9 cellular contexts compared by ENCODE assay signal in genomic region chr14:103530390-103530789, GRCh38. TPM values are rescaled to one million over a fixed set of nuclear protein-coding genes. Genes with fewer than 3 reads are reported as not detected.
A peak's percentile ranks its signal among the peaks of the same experiment; 100 is the strongest.
DNase-seq lines count a peak whose midpoint lies in the region; ATAC-seq, FAIRE-seq and TF ChIP-seq lines count a peak whose summit lies in the region.
"Had no signal": no experiment of that assay in that cellular context is flagged by ENCODE, and none has a peak within 500 bp of the region (broad histone marks: within the 10 kb centered on the region; RNA-seq: fewer than 3 reads in every experiment).

No MANE protein-coding gene starts in this region.

- H3K4me3 Mint-ChIP-seq in CD4-positive, CD25-positive, alpha-beta regulatory T cell, result peak overlapping the region; percentile 73 to 95 (median 91)
- peak overlapping the region; percentile 80 to 95 (median 88) for H3K4me3 Mint-ChIP-seq in IgD-negative memory B cell
- H3K4me3 Mint-ChIP-seq in astrocyte (ENCODE audit: unreplicated experiment), result peak overlapping the region; percentile 96

- FAIRE-seq in astrocyte (lab: Jason Lieb, UNC), result no peak

- no peaks in the 10 kb centered on the region for H3K27me3 ChIP-seq in CD4-positive, CD25-positive, alpha-beta regulatory T cell (ENCODE audit: control insufficient read depth, insufficient read depth, low read length)
- H3K27me3 ChIP-seq in astrocyte (ENCODE audit: insufficient read depth, low read length) (no peaks in the 10 kb centered on the region), muscle layer of colon (ENCODE audit: control insufficient read depth in 1 of 2, insufficient read depth in 2 of 2, low read length in 2 of 2) (no peaks in the 10 kb centered on the region), esophagus squamous epithelium (no peaks in the 10 kb centered on the region)

- H3K9me3 ChIP-seq in CD4-positive, CD25-positive, alpha-beta regulatory T cell (ENCODE audit: control insufficient read depth in 2 of 2, low read length in 2 of 2), result no peaks in the 10 kb centered on the region
- H3K9me3 ChIP-seq in astrocyte (ENCODE audit: insufficient read depth, low read depth, low read length), result no peaks in the 10 kb centered on the region
- no peaks in the 10 kb centered on the region for H3K9me3 ChIP-seq in muscle layer of colon (ENCODE audit: low read length)
- H3K9me3 ChIP-seq in esophagus squamous epithelium, result no peaks in the 10 kb centered on the region

- H3K36me3 ChIP-seq in CD4-positive, CD25-positive, alpha-beta regulatory T cell (ENCODE audit: control insufficient read depth, insufficient read depth, low read length), result no peaks in the 10 kb centered on the region
- no peaks in the 10 kb centered on the region for H3K36me3 ChIP-seq in astrocyte (ENCODE audit: insufficient read depth, low read length)
- peaks cover 14% of the 10 kb centered on the region for H3K36me3 ChIP-seq in muscle layer of colon (ENCODE audit: insufficient read depth, low read length)
- peaks cover 0 to 53% (median 3%) of the 10 kb centered on the region in 3 donors for H3K36me3 ChIP-seq in esophagus squamous epithelium

- H3K27me3 Mint-ChIP-seq in CD4-positive, CD25-positive, alpha-beta regulatory T cell, result peaks cover 9% of the 10 kb centered on the region
- H3K27me3 Mint-ChIP-seq in IgD-negative memory B cell, result no peaks in the 10 kb centered on the region
- H3K27me3 Mint-ChIP-seq in astrocyte (ENCODE audit: low read depth, unreplicated experiment), result no peaks in the 10 kb centered on the region

- H3K9me3 Mint-ChIP-seq in CD4-positive, CD25-positive, alpha-beta regulatory T cell, result peaks cover 0 to 3% (median 0%) of the 10 kb centered on the region in 7 donors
- H3K9me3 Mint-ChIP-seq in IgD-negative memory B cell (no peaks in the 10 kb centered on the region), astrocyte (ENCODE audit: unreplicated experiment) (no peaks in the 10 kb centered on the region)

- no peak overlapping the region for H3K27ac ChIP-seq in CD4-positive, CD25-positive, alpha-beta regulatory T cell (ENCODE audit: insufficient read depth, low read length, poor library complexity, severe bottlenecking)
- H3K27ac ChIP-seq in astrocyte (ENCODE audit: low read depth, low read length) (no peak overlapping the region), muscle layer of colon (ENCODE audit: low read depth, low read length) (peak overlapping the region; percentile 12), esophagus squamous epithelium (no peak overlapping the region)

- TF ChIP-seq POLR2A in esophagus squamous epithelium (IDR thresholded peaks at IDR 0.05), result no peak

- peaks cover 29% of the 10 kb centered on the region for H3K4me1 ChIP-seq in CD4-positive, CD25-positive, alpha-beta regulatory T cell (ENCODE audit: control insufficient read depth, insufficient read depth, low read length, poor library complexity, severe bottlenecking)
- H3K4me1 ChIP-seq in astrocyte (ENCODE audit: insufficient read depth, low read length) (peaks cover 20% of the 10 kb centered on the region), muscle layer of colon (ENCODE audit: insufficient read depth, low read length) (peaks cover 88% of the 10 kb centered on the region), esophagus squamous epithelium (peaks cover 13 to 91% (median 43%) of the 10 kb centered on the region in 3 donors)

- DNase-seq in CD4-positive, CD25-positive, alpha-beta regulatory T cell, result no peak
- DNase-seq in astrocyte (ENCODE audit: low read depth), result no peak
- DNase-seq in esophagus squamous epithelium (lab: John Stamatoyannopoulos, UW), result no peak
- no peak for DNase-seq in COLO668 (lab: John Stamatoyannopoulos, UW; ENCODE audit: unreplicated experiment)
- DNase-seq: NK-92 treated with Interleukin-12 subunit alpha and Interleukin-12 subunit beta, amount 100 ng/mL, for 24 hours had no signal

- H4K20me1 ChIP-seq in astrocyte (ENCODE audit: insufficient read depth, low read length), result peaks cover 37% of the 10 kb centered on the region

- H3K9ac ChIP-seq in astrocyte (ENCODE audit: low read length) (no peak overlapping the region), muscle layer of colon (ENCODE audit: low read length) (peak overlapping the region; percentile 80)

- ATAC-seq in CD4-positive, CD25-positive, alpha-beta regulatory T cell (ENCODE audit: low read depth in 2 of 2), result no peak
- ATAC-seq in GM19023 (IDR thresholded peaks at IDR 0.05; ENCODE audit: unreplicated experiment) (no peak), GM21528 (IDR thresholded peaks at IDR 0.05; ENCODE audit: low FRiP score, unreplicated experiment) (no peak)

- H3K4me3 ChIP-seq in CD4-positive, CD25-positive, alpha-beta regulatory T cell (ENCODE audit: low read depth, low read length), result no peak overlapping the region
- H3K4me3 ChIP-seq in astrocyte (ENCODE audit: insufficient read depth, low read depth, low read length), result no peak overlapping the region
- H3K4me3 ChIP-seq in muscle layer of colon (ENCODE audit: low read depth in 1 of 2, low read length in 2 of 2), result peak overlapping the region in 1 of 2 donors; percentile 96
- peak overlapping the region in 2 of 4 donors; percentile 89 to 100 for H3K4me3 ChIP-seq in esophagus squamous epithelium

- H3K36me3 Mint-ChIP-seq in CD4-positive, CD25-positive, alpha-beta regulatory T cell, result no peaks in the 10 kb centered on the region
- H3K36me3 Mint-ChIP-seq in IgD-negative memory B cell (no peaks in the 10 kb centered on the region), astrocyte (ENCODE audit: low read depth, unreplicated experiment) (peaks cover 6% of the 10 kb centered on the region)

- peaks cover 0 to 46% (median 14%) of the 10 kb centered on the region in 4 donors for H3K4me1 Mint-ChIP-seq in CD4-positive, CD25-positive, alpha-beta regulatory T cell
- H3K4me1 Mint-ChIP-seq in IgD-negative memory B cell (peaks cover 20 to 26% (median 20%) of the 10 kb centered on the region in 3 donors), astrocyte (ENCODE audit: low read depth, unreplicated experiment) (peaks cover 16% of the 10 kb centered on the region)

- TF ChIP-seq CTCF in astrocyte (IDR thresholded peaks at IDR 0.05; ENCODE audit: insufficient read depth, low read depth, low read length) (no peak), esophagus squamous epithelium (IDR thresholded peaks at IDR 0.05) (no peak)

- WGBS in esophagus squamous epithelium, 2 donors, result 56 to 100% methylated on average over 1 to 4 of the region's 7 CpGs

- peak overlapping the region; percentile 89 for H3K4me2 ChIP-seq in astrocyte (ENCODE audit: low read length)

- peak overlapping the region in 2 of 3 donors; percentile 62 to 92 for H3K27ac Mint-ChIP-seq in CD4-positive, CD25-positive, alpha-beta regulatory T cell
- peak overlapping the region in 2 of 3 donors; percentile 46 to 94 for H3K27ac Mint-ChIP-seq in IgD-negative memory B cell
- H3K27ac Mint-ChIP-seq in astrocyte (ENCODE audit: unreplicated experiment), result peak overlapping the region; percentile 69

- intact Hi-C loops in esophagus squamous epithelium (cut with DNase I), result no loop called here

- no peak overlapping the region for H2AFZ ChIP-seq in astrocyte (ENCODE audit: low read depth, low read length)

- peaks cover 37% of the 10 kb centered on the region for H3K79me2 ChIP-seq in astrocyte (ENCODE audit: insufficient read depth, low read length)

RNA-seq across cellular contexts. Expression of gene TRMT61A, which starts 1.4 kb away (rescaled TPM):
- total RNA-seq in CD4-positive, CD25-positive, alpha-beta regulatory T cell, result 9.7 TPM
- polyA plus RNA-seq in CD4-positive, CD25-positive, alpha-beta regulatory T cell, result 1 to 10 TPM; 3.7 to 7.5 (median 6.1) TPM
- polyA plus RNA-seq in IgD-negative memory B cell, result 12.6 TPM
- total RNA-seq in astrocyte (11.9 and 12.4 TPM in 2 replicates), esophagus squamous epithelium (10 to 100 TPM in 2 of 4 donors, 1 to 10 TPM in 2; 7.7 to 20.6 (median 9.9) TPM)

RNA-seq across cellular contexts. Expression of gene CKB, which starts 7.8 kb away (rescaled TPM):
- total RNA-seq in CD4-positive, CD25-positive, alpha-beta regulatory T cell, result 5.8 TPM
- polyA plus RNA-seq in CD4-positive, CD25-positive, alpha-beta regulatory T cell, result 1 to 10 TPM in 3 of 4 donors, not detected in 1; 1.4 to 1.7 (median 1.7) TPM
- polyA plus RNA-seq in IgD-negative memory B cell, result 0.61 TPM
- total RNA-seq in astrocyte (174 and 178 TPM in 2 replicates), esophagus squamous epithelium (100 to 1,000 TPM in 1 of 4 donors, 10 to 100 TPM in 3; 27.2 to 204 (median 37.6) TPM)

RNA-seq across cellular contexts. Expression of gene BAG5, which starts 32.1 kb away (rescaled TPM):
- total RNA-seq in CD4-positive, CD25-positive, alpha-beta regulatory T cell, result 31.8 TPM
- polyA plus RNA-seq in CD4-positive, CD25-positive, alpha-beta regulatory T cell, result 10 to 100 TPM; 33.4 to 42.4 (median 39.9) TPM
- polyA plus RNA-seq in IgD-negative memory B cell, result 42.1 TPM
- 32.3 and 35.2 TPM in 2 replicates for total RNA-seq in astrocyte
- total RNA-seq in esophagus squamous epithelium, result 10 to 100 TPM; 24.8 to 32.4 (median 28.5) TPM

RNA-seq across cellular contexts. Expression of gene COA8, which starts 32.4 kb away (rescaled TPM):
- 15.1 TPM for total RNA-seq in CD4-positive, CD25-positive, alpha-beta regulatory T cell
- polyA plus RNA-seq in CD4-positive, CD25-positive, alpha-beta regulatory T cell, result 10 to 100 TPM; 32.3 to 55.0 (median 49.6) TPM
- polyA plus RNA-seq in IgD-negative memory B cell, result 67.9 TPM
- 56.2 TPM in 2 replicates for total RNA-seq in astrocyte
- 10 to 100 TPM; 18.2 to 28.7 (median 22.7) TPM for total RNA-seq in esophagus squamous epithelium
